ENCODE assay signal across 18 cellular contexts in genomic region chr21:45998871-45999580, GRCh38. TPM values are rescaled to one million over a fixed set of nuclear protein-coding genes. Genes with fewer than 3 reads are reported as not detected.
DNase-seq lines count a peak whose midpoint lies in the region; ATAC-seq and TF ChIP-seq lines count a peak whose summit lies in the region.
"Had no signal": no experiment of that assay in that cellular context is flagged by ENCODE, and none has a peak within 500 bp of the region (broad histone marks: within the 10 kb centered on the region; RNA-seq: fewer than 3 reads in every experiment).

No MANE protein-coding gene starts in this region.

- no peak overlapping the region for H3K27ac ChIP-seq in adrenal gland
- no peak overlapping the region for H3K27ac ChIP-seq in thyroid gland
- H3K27ac ChIP-seq: BLaER1 treated with 17β-estradiol and CSF1 and Interleukin-3, amounts not matched to agents 10 nM and 100 nM; gastrocnemius medialis; pancreas had no signal

- H3K4me1 ChIP-seq in adrenal gland (replicated peaks in 1 of 2) (no peaks in the 10 kb centered on the region), thyroid gland (no peaks in the 10 kb centered on the region)
- H3K4me1 ChIP-seq: gastrocnemius medialis, pancreas had no signal

- no peak overlapping the region for H3K4me3 ChIP-seq in adrenal gland
- no peak overlapping the region for H3K4me3 ChIP-seq in thyroid gland (replicated peaks in 1 of 3)
- H3K4me3 ChIP-seq: BLaER1 treated with 17β-estradiol and CSF1 and Interleukin-3, amounts not matched to agents 10 nM and 100 nM; gastrocnemius medialis; GM23338; pancreas; stomach had no signal

- DNase-seq in activated T-cell treated with anti-CD3 and anti-CD28 coated beads, Interleukin-2, amount 50 U/mL, for 1 hour: peak; percentile 13
- DNase-seq in activated T-cell treated with anti-CD3 and anti-CD28 coated beads, Interleukin-2, amount 50 U/mL, for 48 hours: no peak
- DNase-seq in adrenal gland (peak in 4 of 7 donors; percentile 0 to 16 (median 7)), left lobe of liver (ENCODE audit: low spot score) (peak; percentile 42), sciatic nerve (ENCODE audit: low spot score) (peak; percentile 57), thyroid gland (no peak), DMS53 treated with DMSO at 0.1 percent for 48 hours (lab: John Stamatoyannopoulos, UW; ENCODE audit: unreplicated experiment) (no peak)
- DNase-seq: Calu3; NCI-H1417; NCI-H2171; NCI-H526; stimulated activated CD4-positive, alpha-beta T cell treated with anti-CD3 and anti-CD28 coated beads, Interleukin-4, amount 100 ng/mL, for 24 hours had no signal

- no peak for ATAC-seq in left lobe of liver
- ATAC-seq in sciatic nerve: no peak
- ATAC-seq in HG02588 (IDR thresholded peaks at IDR 0.05; ENCODE audit: unreplicated experiment): no peak
- ATAC-seq: gastrocnemius medialis, GM23338, pancreas had no signal

- no peaks in the 10 kb centered on the region for H3K27me3 ChIP-seq in adrenal gland
- H3K27me3 ChIP-seq in thyroid gland: no peaks in the 10 kb centered on the region
- H3K27me3 ChIP-seq: BLaER1 treated with 17β-estradiol and CSF1 and Interleukin-3, amounts not matched to agents 10 nM and 100 nM; gastrocnemius medialis; pancreas; stomach had no signal

- WGBS in adrenal gland, 4 donors: 92 to 95% (median 95%) methylated on average over 25 to 33 of the region's 33 CpGs
- 94% methylated on average over 29 of the region's 33 CpGs for WGBS in thyroid gland, 2 donors

- H3K36me3 ChIP-seq in adrenal gland (replicated peaks in 1 of 2): peaks cover 0 to 4% of the 10 kb centered on the region in 2 donors
- peaks cover 6 to 13% of the 10 kb centered on the region in 2 donors for H3K36me3 ChIP-seq in thyroid gland
- H3K36me3 ChIP-seq: BLaER1 treated with 17β-estradiol and CSF1 and Interleukin-3, amounts not matched to agents 10 nM and 100 nM; pancreas had no signal

- no peak for TF ChIP-seq CTCF in adrenal gland (IDR thresholded peaks at IDR 0.05)
- TF ChIP-seq CTCF in thyroid gland (IDR thresholded peaks at IDR 0.05): no peak

- no peaks in the 10 kb centered on the region for H3K9me3 ChIP-seq in adrenal gland (replicated peaks in 1 of 3)
- H3K9me3 ChIP-seq in thyroid gland: no peaks in the 10 kb centered on the region
- H3K9me3 ChIP-seq: BLaER1 treated with 17β-estradiol and CSF1 and Interleukin-3, amounts not matched to agents 10 nM and 100 nM; gastrocnemius medialis; pancreas; stomach had no signal

- TF ChIP-seq POLR2A in adrenal gland (IDR thresholded peaks at IDR 0.05): no peak
- no peak for TF ChIP-seq POLR2A in thyroid gland (IDR thresholded peaks at IDR 0.05)

- intact Hi-C loops in adrenal gland (cut with DNase I) (no loop called here), sciatic nerve (cut with DNase I) (loop anchor here (10.0 kb wide), 1 partner anchor 46 kb away; no protein-coding TSS in a partner anchor), thyroid gland (cut with DNase I) (no loop called here)

RNA-seq across cellular contexts. Expression of gene COL6A1, which starts 17.5 kb away (rescaled TPM):
- total RNA-seq in adrenal gland (100 to 1,000 TPM in 7 of 8 donors, 10 to 100 TPM in 1; 70.4 to 362 (median 151) TPM), left lobe of liver (48.0 TPM), sciatic nerve (247 TPM), thyroid gland (100 to 1,000 TPM in 3 of 4 donors, 10 to 100 TPM in 1; 96.1 to 213 (median 162) TPM)
- polyA plus RNA-seq in adrenal gland: 100 to 1,000 TPM in 2 of 3 donors, 10 to 100 TPM in 1; 22.3 to 490 (median 341) TPM

Comparison
In these comparisons a context has a peak if more than half of its experiments do, and no peak if none do; other contexts are left out.
1. DNase-seq: peak in activated T-cell treated with anti-CD3 and anti-CD28 coated beads, Interleukin-2, amount 50 U/mL, for 1 hour (single experiment), adrenal gland (4 of 7), left lobe of liver (single experiment) and sciatic nerve (single experiment); none in activated T-cell treated with anti-CD3 and anti-CD28 coated beads, Interleukin-2, amount 50 U/mL, for 48 hours (0 of 2), thyroid gland (0 of 2) and DMS53 treated with DMSO at 0.1 percent for 48 hours (single experiment).